ENCODE assay signal across 1 cellular context in genomic region chr1:179036844-179037465, GRCh38.
TF ChIP-seq lines count a peak whose summit lies in the region.

No MANE protein-coding gene starts in this region.

TF ChIP-seq in K562, 482 proteins besides CTCF, POLR2A, EP300 and RAD21 (continued from another document):
- TF ChIP-seq PKNOX1 (IDR thresholded peaks at IDR 0.05) (peak; percentile 34; the same call in 1 of the 2 replicates), NR2F6 (CRISPR knock-in tag; IDR thresholded peaks at IDR 0.05) (no peak), IRF2 (CRISPR knock-in tag; IDR thresholded peaks at IDR 0.05) (no peak), ETV1 (tag; conservative IDR thresholded peaks at IDR 0.05; ENCODE audit: low read depth) (peak; percentile 54; the same call in 1 of the 2 replicates), SNIP1 (IDR thresholded peaks at IDR 0.05; ENCODE audit: low read depth) (no peak), PRDM10 (IDR thresholded peaks at IDR 0.05; ENCODE audit: partially characterized antibody) (no peak), ARID3B (CRISPR knock-in tag; IDR thresholded peaks at IDR 0.05; ENCODE audit: borderline replicate concordance) (no peak), ZC3H4 (CRISPR knock-in tag; IDR thresholded peaks at IDR 0.05; ENCODE audit: borderline replicate concordance) (no peak), E2F4 (CRISPR knock-in tag; IDR thresholded peaks at IDR 0.05; ENCODE audit: low read depth) (no peak), KDM1A (IDR thresholded peaks at IDR 0.05) (peak in 1 of 2 experiments; percentile 29; a peak in 1 of 4 replicates), ZNF263 (CRISPR knock-in tag; IDR thresholded peaks at IDR 0.05; ENCODE audit: borderline replicate concordance) (peak; percentile 75; the same call in 1 of the 2 replicates), KLF1 (tag; IDR thresholded peaks at IDR 0.05) (no peak), SMC3 (conservative IDR thresholded peaks at IDR 0.05; ENCODE audit: insufficient read depth, low read depth, low read length) (no peak), HDAC6 (IDR thresholded peaks at IDR 0.05; ENCODE audit: low read depth, low read length) (no peak), ETS2 (tag; IDR thresholded peaks at IDR 0.05; ENCODE audit: borderline replicate concordance, poor library complexity, severe bottlenecking) (no peak), PBX2 (CRISPR knock-in tag; IDR thresholded peaks at IDR 0.05; ENCODE audit: low read depth) (no peak), PBX2 (tag; conservative IDR thresholded peaks at IDR 0.05; ENCODE audit: low read depth) (peak; percentile 57), BRD4 (IDR thresholded peaks at IDR 0.05) (no peak), KDM4B (IDR thresholded peaks at IDR 0.05; ENCODE audit: borderline replicate concordance in 2 of 2, low read depth in 1 of 2) (no peak), GATAD2B (IDR thresholded peaks at IDR 0.05; ENCODE audit: borderline replicate concordance) (no peak), ZBTB8A (IDR thresholded peaks at IDR 0.05; ENCODE audit: partially characterized antibody) (no peak), ZNF282 (CRISPR knock-in tag; IDR thresholded peaks at IDR 0.05) (no peak), HMBOX1 (IDR thresholded peaks at IDR 0.05) (peak; percentile 43; the same call in 1 of the 2 replicates), MLLT1 (IDR thresholded peaks at IDR 0.05) (no peak), ZEB2 (IDR thresholded peaks at IDR 0.05) (no peak), SMARCE1 (IDR thresholded peaks at IDR 0.05) (no peak), SOX6 (IDR thresholded peaks at IDR 0.05) (peak; percentile 49; the same call in 1 of the 2 replicates), ZNF639 (CRISPR knock-in tag; conservative IDR thresholded peaks at IDR 0.05 in 1 of 2, IDR thresholded peaks at IDR 0.05 in 1 of 2) (no peak), POLR3A (IDR thresholded peaks at IDR 0.05; ENCODE audit: borderline replicate concordance, extremely low read depth, insufficient read depth, insufficient read length) (no peak), XRCC3 (IDR thresholded peaks at IDR 0.05) (no peak), FOSL1 (tag; conservative IDR thresholded peaks at IDR 0.05) (0 out of 2 replicates have a peak, but pooled peaks have one; percentile 8), SMAD4 (CRISPR knock-in tag; conservative IDR thresholded peaks at IDR 0.05) (0 out of 2 replicates have a peak, but pooled peaks have one; percentile 30), CBFA2T2 (conservative IDR thresholded peaks at IDR 0.05) (no peak), ZSCAN32 (CRISPR knock-in tag; IDR thresholded peaks at IDR 0.05) (no peak), LCOR (CRISPR knock-in tag; IDR thresholded peaks at IDR 0.05) (no peak), ZFP30 (CRISPR knock-in tag; IDR thresholded peaks at IDR 0.05; ENCODE audit: borderline replicate concordance) (no peak), SETDB1 (IDR thresholded peaks at IDR 0.05; ENCODE audit: low read length) (no peak), CCNT2 (IDR thresholded peaks at IDR 0.05; ENCODE audit: borderline replicate concordance, extremely low read depth, insufficient read length, low read depth, low read length) (no peak), MEIS2 (IDR thresholded peaks at IDR 0.05; ENCODE audit: partially characterized antibody) (peak; percentile 75)
- TF ChIP-seq, protein P1, sequence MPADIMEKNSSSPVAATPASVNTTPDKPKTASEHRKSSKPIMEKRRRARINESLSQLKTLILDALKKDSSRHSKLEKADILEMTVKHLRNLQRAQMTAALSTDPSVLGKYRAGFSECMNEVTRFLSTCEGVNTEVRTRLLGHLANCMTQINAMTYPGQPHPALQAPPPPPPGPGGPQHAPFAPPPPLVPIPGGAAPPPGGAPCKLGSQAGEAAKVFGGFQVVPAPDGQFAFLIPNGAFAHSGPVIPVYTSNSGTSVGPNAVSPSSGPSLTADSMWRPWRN (IDR thresholded peaks at IDR 0.05; ENCODE audit: low read depth): no peak
- TF ChIP-seq, protein P2, sequence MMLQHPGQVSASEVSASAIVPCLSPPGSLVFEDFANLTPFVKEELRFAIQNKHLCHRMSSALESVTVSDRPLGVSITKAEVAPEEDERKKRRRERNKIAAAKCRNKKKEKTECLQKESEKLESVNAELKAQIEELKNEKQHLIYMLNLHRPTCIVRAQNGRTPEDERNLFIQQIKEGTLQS (IDR thresholded peaks at IDR 0.05): peak; percentile 32; the same call in 1 of the 2 replicates
- TF ChIP-seq, protein P2 (CRISPR knock-in tag; conservative IDR thresholded peaks at IDR 0.05): no peak
TF ChIP-seq in K562: peak in this region for 12.
